In genomic region chr4:71540749-71541269, GRCh38 we compare ENCODE assay signal across 1 cellular context.
TF ChIP-seq lines count a peak whose summit lies in the region.

No MANE protein-coding gene starts in this region.

TF ChIP-seq in WTC11, 78 proteins besides CTCF, POLR2A, EP300 and RAD21 (continued from another document):
- no peak for TF ChIP-seq GTF2I (CRISPR knock-in tag; conservative IDR thresholded peaks at IDR 0.05)
- TF ChIP-seq FOXJ3 (CRISPR knock-in tag; IDR thresholded peaks at IDR 0.05; ENCODE audit: borderline replicate concordance): no peak
- no peak for TF ChIP-seq ZNF281 (CRISPR knock-in tag; IDR thresholded peaks at IDR 0.05)
- no peak for TF ChIP-seq TCF7 (CRISPR knock-in tag; IDR thresholded peaks at IDR 0.05; ENCODE audit: low read depth)
- TF ChIP-seq E2F4 (CRISPR knock-in tag; IDR thresholded peaks at IDR 0.05; ENCODE audit: borderline replicate concordance, low read depth): no peak
- no peak for TF ChIP-seq PRRX2 (CRISPR knock-in tag; IDR thresholded peaks at IDR 0.05)
- TF ChIP-seq FOXP1 (CRISPR knock-in tag; IDR thresholded peaks at IDR 0.05; ENCODE audit: borderline replicate concordance): no peak
